ENCODE assay signal across 14 cellular contexts in genomic region chr17:80762076-80762475, GRCh38.
DNase-seq lines count a peak whose midpoint lies in the region; ATAC-seq, FAIRE-seq and TF ChIP-seq lines count a peak whose summit lies in the region.
"Had no signal": no experiment of that assay in that cellular context is flagged by ENCODE, and none has a peak within 500 bp of the region (broad histone marks: within the 10 kb centered on the region; RNA-seq: fewer than 3 reads in every experiment).

No MANE protein-coding gene starts in this region.

- no peaks in the 10 kb centered on the region for H3K79me2 ChIP-seq in astrocyte (ENCODE audit: insufficient read depth, low read length)

- peak overlapping the region; percentile 73 for H3K27ac ChIP-seq in astrocyte (ENCODE audit: low read depth, low read length)
- H3K27ac ChIP-seq: left lung, ovary had no signal

- no peaks in the 10 kb centered on the region for H3K36me3 ChIP-seq in astrocyte (ENCODE audit: insufficient read depth, low read length)
- H3K36me3 ChIP-seq: left lung, ovary had no signal

- H3K4me3 Mint-ChIP-seq in astrocyte (ENCODE audit: unreplicated experiment) = peak overlapping the region; percentile 57
- H3K4me3 Mint-ChIP-seq in osteocyte (ENCODE audit: unreplicated experiment) = peak overlapping the region; percentile 64

- no peak for FAIRE-seq in astrocyte (lab: Jason Lieb, UNC)
- FAIRE-seq: GM18507 had no signal

- no peaks in the 10 kb centered on the region for H4K20me1 ChIP-seq in astrocyte (ENCODE audit: insufficient read depth, low read length)

- peaks cover 16% of the 10 kb centered on the region for H3K36me3 Mint-ChIP-seq in astrocyte (ENCODE audit: low read depth, unreplicated experiment)
- H3K36me3 Mint-ChIP-seq in osteocyte (ENCODE audit: unreplicated experiment) = no peaks in the 10 kb centered on the region

- no peak overlapping the region for H2AFZ ChIP-seq in astrocyte (ENCODE audit: low read depth, low read length)

- no peaks in the 10 kb centered on the region for H3K9me3 ChIP-seq in astrocyte (ENCODE audit: insufficient read depth, low read depth, low read length)
- H3K9me3 ChIP-seq: left lung, ovary had no signal

- peak overlapping the region; percentile 75 for H3K4me2 ChIP-seq in astrocyte (ENCODE audit: low read length)

- H3K27me3 Mint-ChIP-seq in astrocyte (ENCODE audit: low read depth, unreplicated experiment) (no peaks in the 10 kb centered on the region), osteocyte (ENCODE audit: unreplicated experiment) (no peaks in the 10 kb centered on the region)

- ATAC-seq in esophagus mucosa = no peak
- ATAC-seq in GM18867 (IDR thresholded peaks at IDR 0.05; ENCODE audit: unreplicated experiment) = no peak
- ATAC-seq: left lung had no signal

- DNase-seq in NCI-H748 (lab: John Stamatoyannopoulos, UW; ENCODE audit: unreplicated experiment) = peak; percentile 11
- DNase-seq in NCI-H748 treated with DMSO at 0.1 percent for 48 hours (lab: John Stamatoyannopoulos, UW) = no peak
- peak; percentile 69 for DNase-seq in NCI-H774 (lab: John Stamatoyannopoulos, UW)
- no peak for DNase-seq in astrocyte (ENCODE audit: low read depth)
- no peak for DNase-seq in osteocyte (ENCODE audit: extremely low spot score, unreplicated experiment)
- DNase-seq in NCI-H2029 treated with DMSO at 0.1 percent for 48 hours (lab: John Stamatoyannopoulos, UW) = no peak
- DNase-seq: dorsolateral prefrontal cortex, glutamatergic neuron, NCI-H146, ovary had no signal

- TF ChIP-seq CTCF in astrocyte (IDR thresholded peaks at IDR 0.05; ENCODE audit: insufficient read depth, low read depth, low read length) (no peak), osteocyte (IDR thresholded peaks at IDR 0.05) (no peak)

- H3K4me1 ChIP-seq in astrocyte (ENCODE audit: insufficient read depth, low read length) = peaks cover 17% of the 10 kb centered on the region

- H3K4me1 Mint-ChIP-seq in astrocyte (ENCODE audit: low read depth, unreplicated experiment) (peaks cover 38% of the 10 kb centered on the region), osteocyte (ENCODE audit: unreplicated experiment) (peaks cover 36% of the 10 kb centered on the region)

- H3K27ac Mint-ChIP-seq in astrocyte (ENCODE audit: unreplicated experiment) = peak overlapping the region; percentile 95
- peak overlapping the region; percentile 92 for H3K27ac Mint-ChIP-seq in osteocyte (ENCODE audit: unreplicated experiment)

- no peak overlapping the region for H3K4me3 ChIP-seq in astrocyte (ENCODE audit: insufficient read depth, low read depth, low read length)
- H3K4me3 ChIP-seq: dorsolateral prefrontal cortex, left lung, ovary had no signal

- no peaks in the 10 kb centered on the region for H3K27me3 ChIP-seq in astrocyte (ENCODE audit: insufficient read depth, low read length)
- H3K27me3 ChIP-seq: dorsolateral prefrontal cortex, left lung, ovary had no signal

- H3K9ac ChIP-seq in astrocyte (ENCODE audit: low read length) = peak overlapping the region; percentile 50

- H3K9me3 Mint-ChIP-seq in astrocyte (ENCODE audit: unreplicated experiment) (no peaks in the 10 kb centered on the region), osteocyte (ENCODE audit: unreplicated experiment) (no peaks in the 10 kb centered on the region)

Comparison
In these comparisons a context has a peak if more than half of its experiments do, and no peak if none do; other contexts are left out.
1. DNase-seq: peak in NCI-H748 (single experiment) and NCI-H774 (single experiment); none in NCI-H748 treated with DMSO at 0.1 percent for 48 hours (single experiment), astrocyte (single experiment), osteocyte (single experiment) and NCI-H2029 treated with DMSO at 0.1 percent for 48 hours (single experiment).